8 cellular contexts compared by ENCODE assay signal in genomic region chr17:47719411-47720152, GRCh38. TPM values are rescaled to one million over a fixed set of nuclear protein-coding genes. Genes with fewer than 3 reads are reported as not detected.
DNase-seq lines count a peak whose midpoint lies in the region; ATAC-seq and TF ChIP-seq lines count a peak whose summit lies in the region.

No MANE protein-coding gene starts in this region.

- TF ChIP-seq CTCF in PC-9 (conservative IDR thresholded peaks at IDR 0.05) (no peak), tibial artery (IDR thresholded peaks at IDR 0.05) (no peak), heart right ventricle (IDR thresholded peaks at IDR 0.05) (no peak)

- H3K36me3 Mint-ChIP-seq in activated naive CD4-positive, alpha-beta T cell treated with anti-CD3 and anti-CD28 coated beads, Interleukin-2, amount 50 U/mL, for 72 hours, result no peaks in the 10 kb centered on the region

- H3K79me2 ChIP-seq in PC-9 (ENCODE audit: low read depth), result no peaks in the 10 kb centered on the region

- CTCF ChIA-PET in PC-9 (lab: Charles Lee), result interaction anchor here (0.6 kb wide), 1 partner anchor 407 kb away, joined by 3 read pairs; no protein-coding TSS in a partner anchor

- BruUV-seq in PC-9 (replicated peaks; lab: Mats Ljungman, UMichigan), result no TSS peak

- POLR2A ChIA-PET in PC-9 (lab: Charles Lee; ENCODE audit: unreplicated experiment), result interaction anchor here (0.6 to 0.7 kb wide), 2 partner anchors 100 to 325 kb away, joined by 3 to 11 read pairs; no protein-coding TSS in a partner anchor

- no peaks in the 10 kb centered on the region for H3K9me3 ChIP-seq in PC-9 (ENCODE audit: insufficient read depth, low read depth)
- no peaks in the 10 kb centered on the region for H3K9me3 ChIP-seq in tibial artery
- no peaks in the 10 kb centered on the region for H3K9me3 ChIP-seq in heart right ventricle

- 74 to 78% methylated on average over 9 of the region's 9 CpGs for WGBS in heart right ventricle, 2 donors

- H3K27me3 ChIP-seq in PC-9 (ENCODE audit: insufficient read depth, low read depth) (peaks cover 7% of the 10 kb centered on the region), tibial artery (peaks cover 0 to 91% of the 10 kb centered on the region in 2 donors), heart right ventricle (peaks cover 11 to 76% (median 66%) of the 10 kb centered on the region in 7 donors)

- H3K4me2 ChIP-seq in PC-9, result peak overlapping the region; percentile 70

- H3K4me3 ChIP-seq in PC-9 (no peak overlapping the region), tibial artery (no peak overlapping the region), heart right ventricle (no peak overlapping the region)

- H2AFZ ChIP-seq in PC-9, result no peak overlapping the region

- H3K4me1 ChIP-seq in PC-9 (replicated peaks; ENCODE audit: insufficient read depth), result peaks cover 45% of the 10 kb centered on the region
- H3K4me1 ChIP-seq in tibial artery, result peaks cover 0 to 13% (median 7%) of the 10 kb centered on the region in 4 donors
- H3K4me1 ChIP-seq in heart right ventricle, result peaks cover 0 to 48% (median 0%) of the 10 kb centered on the region in 9 donors

- ATAC-seq in activated naive CD4-positive, alpha-beta T cell treated with anti-CD3 and anti-CD28 coated beads, Interleukin-2, amount 50 U/mL, for 72 hours, result peak; percentile 44 to 61
- no peak for ATAC-seq in GM19035 (IDR thresholded peaks at IDR 0.05; ENCODE audit: unreplicated experiment)
- no peak for ATAC-seq in heart right ventricle

- DNase-seq in GM04504 (ENCODE audit: low read depth), result peak; percentile 40
- DNase-seq in PC-9, result peak; percentile 46 to 84
- peak; percentile 82 to 87 for DNase-seq in activated naive CD4-positive, alpha-beta T cell treated with anti-CD3 and anti-CD28 coated beads, Interleukin-2, amount 50 U/mL, for 72 hours (ENCODE audit: low spot score in 2 of 2)
- DNase-seq in stimulated activated CD4-positive, alpha-beta T cell treated with anti-CD3 and anti-CD28 coated beads, Interleukin-15, amount 100 ng/mL, for 48 hours (ENCODE audit: low read depth in 2 of 2), result peak; percentile 74 to 80
- no peak for DNase-seq in NCI-H748 (lab: John Stamatoyannopoulos, UW; ENCODE audit: unreplicated experiment)
- no peak for DNase-seq in tibial artery
- no peak for DNase-seq in heart right ventricle

- H3K36me3 ChIP-seq in PC-9 (ENCODE audit: low read depth) (no peaks in the 10 kb centered on the region), tibial artery (no peaks in the 10 kb centered on the region), heart right ventricle (no peaks in the 10 kb centered on the region)

- H3K9me2 ChIP-seq in PC-9 (ENCODE audit: insufficient read depth), result no peaks in the 10 kb centered on the region

- H3F3A ChIP-seq in PC-9 (ENCODE audit: insufficient read depth, low read depth), result peaks cover 17% of the 10 kb centered on the region

- peak overlapping the region; percentile 100 for H3K27ac Mint-ChIP-seq in activated naive CD4-positive, alpha-beta T cell treated with anti-CD3 and anti-CD28 coated beads, Interleukin-2, amount 50 U/mL, for 72 hours

- no peaks in the 10 kb centered on the region for H4K20me1 ChIP-seq in PC-9 (ENCODE audit: insufficient read depth)

- intact Hi-C loops in PC-9 (cut with micrococcal nuclease; ENCODE audit: unreplicated experiment), result no loop called here
- intact Hi-C loops in tibial artery (cut with DNase I; ENCODE audit: low total_unique reads), result no loop called here
- intact Hi-C loops in heart right ventricle (cut with DNase I), result no loop called here

- H3K9me3 Mint-ChIP-seq in activated naive CD4-positive, alpha-beta T cell treated with anti-CD3 and anti-CD28 coated beads, Interleukin-2, amount 50 U/mL, for 72 hours, result no peaks in the 10 kb centered on the region

- H3K27ac ChIP-seq in PC-9 (0 out of 2 replicates have a peak overlapping the region, but pooled peaks have one; percentile 31), tibial artery (no peak overlapping the region), heart right ventricle (peak overlapping the region in 1 of 10 donors; percentile 36)

RNA-seq across cellular contexts. Expression of gene TBX21, which starts 13.5 kb away (rescaled TPM):
- total RNA-seq in PC-9 (2021), result not detected in 2 replicates
- total RNA-seq in activated naive CD4-positive, alpha-beta T cell treated with anti-CD3 and anti-CD28 coated beads, Interleukin-2, amount 50 U/mL, for 72 hours, result 10 to 100 TPM; 39.6 to 73.5 TPM
- total RNA-seq in heart right ventricle, result 1 to 10 TPM in 1 of 10 donors, under 1 TPM in 5, not detected in 4; 0.11 to 2.0 (median 0.29) TPM
- under 1 TPM; 0.07 to 0.15 TPM for polyA plus RNA-seq in heart right ventricle

RNA-seq across cellular contexts. Expression of gene TBKBP1, which starts 25.6 kb away (rescaled TPM):
- total RNA-seq in PC-9 (2021) (3.3 and 4.9 TPM in 2 replicates), heart right ventricle (10 to 100 TPM in 9 of 10 donors, 1 to 10 TPM in 1; 8.4 to 19.9 (median 12.6) TPM)
- total RNA-seq in activated naive CD4-positive, alpha-beta T cell treated with anti-CD3 and anti-CD28 coated beads, Interleukin-2, amount 50 U/mL, for 72 hours, result 10 to 100 TPM; 15.4 to 21.4 TPM
- polyA plus RNA-seq in heart right ventricle, result 10 to 100 TPM in 1 of 2 donors, 1 to 10 TPM in 1; 9.9 to 27.9 TPM

Comparison
In these comparisons a context has a peak if more than half of its experiments do, and no peak if none do; other contexts are left out.
1. DNase-seq: peak in GM04504 (single experiment), PC-9 (2 of 2), activated naive CD4-positive, alpha-beta T cell treated with anti-CD3 and anti-CD28 coated beads, Interleukin-2, amount 50 U/mL, for 72 hours (2 of 2) and stimulated activated CD4-positive, alpha-beta T cell treated with anti-CD3 and anti-CD28 coated beads, Interleukin-15, amount 100 ng/mL, for 48 hours (2 of 2); none in NCI-H748 (single experiment), tibial artery (0 of 2) and heart right ventricle (0 of 2).
2. ATAC-seq: peak in activated naive CD4-positive, alpha-beta T cell treated with anti-CD3 and anti-CD28 coated beads, Interleukin-2, amount 50 U/mL, for 72 hours (2 of 2); none in GM19035 (single experiment) and heart right ventricle (0 of 8).
3. RNA of gene TBX21, which starts 13.5 kb away (total RNA-seq): 39.6 to 73.5 TPM in activated naive CD4-positive, alpha-beta T cell treated with anti-CD3 and anti-CD28 coated beads, Interleukin-2, amount 50 U/mL, for 72 hours; 0.11 to 2.0 TPM in heart right ventricle and not detected in PC-9; every median in the first group is over 10 times any median in the second.